Comparison of ENCODE assay signal across 18 cellular contexts in the genomic region with DNA sequence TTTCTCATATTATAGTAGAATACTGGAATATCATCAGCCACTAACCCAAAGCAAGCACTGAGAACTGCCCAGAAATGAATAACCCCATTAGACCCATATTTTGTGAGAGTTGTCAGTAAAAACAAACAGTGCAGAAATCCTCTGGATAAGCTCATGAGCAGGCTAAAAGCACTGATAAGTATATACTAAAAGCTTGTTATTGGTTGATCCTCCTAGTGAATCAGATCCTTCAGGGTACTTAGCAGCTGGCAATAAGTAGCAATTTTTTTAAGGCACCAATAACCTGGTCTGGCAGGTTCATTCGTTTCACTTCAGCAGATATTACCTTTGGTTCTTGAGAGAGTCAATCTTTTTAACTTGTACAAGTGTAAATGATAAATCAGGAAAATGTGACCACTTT. TPM values are rescaled to one million over a fixed set of nuclear protein-coding genes. Genes with fewer than 3 reads are reported as not detected.
DNase-seq lines count a peak whose midpoint lies in the region; ATAC-seq, FAIRE-seq and TF ChIP-seq lines count a peak whose summit lies in the region.
"Had no signal": no experiment of that assay in that cellular context is flagged by ENCODE, and none has a peak within 500 bp of the region (broad histone marks: within the 10 kb centered on the region; RNA-seq: fewer than 3 reads in every experiment).

No MANE protein-coding gene starts in this region.

- H2BK20ac ChIP-seq in H9 (ENCODE audit: low read depth, low read length, poor library complexity, severe bottlenecking) = no peak overlapping the region

- H3K56ac ChIP-seq in H9 (ENCODE audit: insufficient read length, low read depth, low read length) = no peak overlapping the region

- H2AK5ac ChIP-seq in H9 (ENCODE audit: insufficient read length, low read length) = no peak overlapping the region

- no peak overlapping the region for H3K23ac ChIP-seq in H9 (ENCODE audit: insufficient read length, low read depth, low read length)

- no peak overlapping the region for H4K5ac ChIP-seq in H9 (ENCODE audit: insufficient read length, low read depth, low read length)

- H3K4me3 ChIP-seq in astrocyte (ENCODE audit: insufficient read depth, low read depth, low read length) (peak overlapping the region; percentile 75), skeletal muscle satellite cell (ENCODE audit: low read length) (peak overlapping the region; percentile 77)
- H3K4me3 ChIP-seq: BLaER1 treated with 17β-estradiol and CSF1 and Interleukin-3, amounts not matched to agents 10 nM and 100 nM had no signal

- no peaks in the 10 kb centered on the region for H3K4me1 ChIP-seq in H9 (ENCODE audit: insufficient read depth, low read length)
- peaks cover 16% of the 10 kb centered on the region for H3K4me1 ChIP-seq in astrocyte (ENCODE audit: insufficient read depth, low read length)
- H3K4me1 ChIP-seq in skeletal muscle satellite cell (ENCODE audit: control insufficient read depth, insufficient read depth, low read length) = peaks cover 30% of the 10 kb centered on the region
- H3K4me1 ChIP-seq: BLaER1 treated with 17β-estradiol and CSF1 and Interleukin-3, amounts not matched to agents 10 nM and 100 nM had no signal

- no peak overlapping the region for H3K27ac Mint-ChIP-seq in H9
- peak overlapping the region; percentile 93 for H3K27ac Mint-ChIP-seq in astrocyte (ENCODE audit: unreplicated experiment)
- H3K27ac Mint-ChIP-seq: activated CD8-positive, alpha-beta memory T cell treated with anti-CD3 and anti-CD28 coated beads, Interleukin-2, amount 10 ng/mL, durations not matched to agents 7 days and 5 days; memory B cell had no signal

- H3K4ac ChIP-seq in H9 (ENCODE audit: low read depth, low read length) = no peak overlapping the region

- H3K9me3 ChIP-seq in H9 (ENCODE audit: control insufficient read depth, low read depth, low read length) (no peaks in the 10 kb centered on the region), astrocyte (ENCODE audit: insufficient read depth, low read depth, low read length) (no peaks in the 10 kb centered on the region), skeletal muscle satellite cell (replicated peaks; ENCODE audit: low read length) (no peaks in the 10 kb centered on the region)
- H3K9me3 ChIP-seq: BLaER1 treated with 17β-estradiol and CSF1 and Interleukin-3, amounts not matched to agents 10 nM and 100 nM had no signal

- H3K9me3 Mint-ChIP-seq in H9 (no peaks in the 10 kb centered on the region), astrocyte (ENCODE audit: unreplicated experiment) (no peaks in the 10 kb centered on the region)

- no peak overlapping the region for H2BK5ac ChIP-seq in H9 (ENCODE audit: insufficient read length, low read length)

- no peak overlapping the region for H4K8ac ChIP-seq in H9 (replicated peaks; ENCODE audit: insufficient read length, low read depth, low read length)

- H3K9ac ChIP-seq in H9 (ENCODE audit: extremely low read depth, insufficient read length, low read length) = no peak overlapping the region
- peak overlapping the region; percentile 95 for H3K9ac ChIP-seq in astrocyte (ENCODE audit: low read length)
- peak overlapping the region; percentile 88 for H3K9ac ChIP-seq in skeletal muscle satellite cell (ENCODE audit: low read depth, low read length)
- H3K9ac ChIP-seq: BLaER1 treated with 17β-estradiol and CSF1 and Interleukin-3, amounts not matched to agents 10 nM and 100 nM had no signal

- H3K23me2 ChIP-seq in H9 (ENCODE audit: insufficient read length, low read depth, low read length, poor library complexity, severe bottlenecking) = peaks cover 10% of the 10 kb centered on the region

- TF ChIP-seq CTCF in H9 (conservative IDR thresholded peaks at IDR 0.05) (no peak), astrocyte (IDR thresholded peaks at IDR 0.05; ENCODE audit: insufficient read depth, low read depth, low read length) (no peak)

- H3K27me3 Mint-ChIP-seq in H9 (ENCODE audit: low read depth) = no peaks in the 10 kb centered on the region; the same call in 1 of the 2 replicates
- H3K27me3 Mint-ChIP-seq in astrocyte (ENCODE audit: low read depth, unreplicated experiment) = no peaks in the 10 kb centered on the region
- H3K27me3 Mint-ChIP-seq: central memory CD8-positive, alpha-beta T cell; memory B cell had no signal

- H3T11ph ChIP-seq in H9 (ENCODE audit: low read length) = no peak overlapping the region

- H3K79me2 ChIP-seq in H9 (ENCODE audit: insufficient read depth, low read length) = no peaks in the 10 kb centered on the region
- peaks cover 41% of the 10 kb centered on the region for H3K79me2 ChIP-seq in astrocyte (ENCODE audit: insufficient read depth, low read length)

- no peak overlapping the region for H3K27ac ChIP-seq in H9 (ENCODE audit: insufficient read length, low read depth, low read length)
- H3K27ac ChIP-seq in astrocyte (ENCODE audit: low read depth, low read length) = peak overlapping the region; percentile 93
- H3K27ac ChIP-seq: BLaER1 treated with 17β-estradiol and CSF1 and Interleukin-3, amounts not matched to agents 10 nM and 100 nM; epithelial cell of prostate had no signal

- H3K4me2 ChIP-seq in H9 (ENCODE audit: insufficient read depth, insufficient read length, low read length) = peak overlapping the region; percentile 80
- peak overlapping the region; percentile 95 for H3K4me2 ChIP-seq in astrocyte (ENCODE audit: low read length)
- H3K4me2 ChIP-seq in skeletal muscle satellite cell (ENCODE audit: low read length) = peak overlapping the region; percentile 82
- H3K4me2 ChIP-seq: BLaER1 treated with 17β-estradiol and CSF1 and Interleukin-3, amounts not matched to agents 10 nM and 100 nM had no signal

- WGBS in H9 (ENCODE audit: extremely low coverage, insufficient read length, low lambda C conversion rate) = no CpG with 5 or more reads among the region's 1 CpG

- no peak overlapping the region for H2BK120ac ChIP-seq in H9 (ENCODE audit: low read depth, low read length, poor library complexity, severe bottlenecking)

- no peaks in the 10 kb centered on the region for H3K36me3 Mint-ChIP-seq in H9 (ENCODE audit: insufficient read depth in 1 of 3, low read depth in 3 of 3)
- H3K36me3 Mint-ChIP-seq in astrocyte (ENCODE audit: low read depth, unreplicated experiment) = no peaks in the 10 kb centered on the region
- H3K36me3 Mint-ChIP-seq: activated CD8-positive, alpha-beta memory T cell treated with anti-CD3 and anti-CD28 coated beads, Interleukin-2, amount 10 ng/mL, durations not matched to agents 7 days and 5 days; memory B cell had no signal

- H3K4me3 Mint-ChIP-seq in H9 (no peak overlapping the region), astrocyte (ENCODE audit: unreplicated experiment) (peak overlapping the region; percentile 94)
- H3K4me3 Mint-ChIP-seq: activated CD8-positive, alpha-beta memory T cell treated with anti-CD3 and anti-CD28 coated beads, Interleukin-2, amount 10 ng/mL, durations not matched to agents 7 days and 5 days; central memory CD8-positive, alpha-beta T cell; memory B cell had no signal

- H3K36me3 ChIP-seq in astrocyte (ENCODE audit: insufficient read depth, low read length) = no peaks in the 10 kb centered on the region
- H3K36me3 ChIP-seq in skeletal muscle satellite cell (ENCODE audit: insufficient read depth, low read length) = no peaks in the 10 kb centered on the region
- H3K36me3 ChIP-seq: BLaER1 treated with 17β-estradiol and CSF1 and Interleukin-3, amounts not matched to agents 10 nM and 100 nM had no signal

- ATAC-seq in GM21528 (IDR thresholded peaks at IDR 0.05; ENCODE audit: low FRiP score, unreplicated experiment) = no peak
- ATAC-seq: activated CD8-positive, alpha-beta memory T cell treated with anti-CD3 and anti-CD28 coated beads, Interleukin-2, amount 10 ng/mL, durations not matched to agents 7 days and 5 days had no signal

- no peak overlapping the region for H3K18ac ChIP-seq in H9 (ENCODE audit: insufficient read length, low read depth, low read length)

- H3K14ac ChIP-seq in H9 (ENCODE audit: insufficient read depth, low read length) = no peak overlapping the region

- no peaks in the 10 kb centered on the region for H3K27me3 ChIP-seq in H9 (ENCODE audit: insufficient read depth, low read length)
- H3K27me3 ChIP-seq in astrocyte (ENCODE audit: insufficient read depth, low read length) = no peaks in the 10 kb centered on the region
- no peaks in the 10 kb centered on the region for H3K27me3 ChIP-seq in skeletal muscle satellite cell (ENCODE audit: control insufficient read depth, insufficient read depth, low read length)
- H3K27me3 ChIP-seq: BLaER1 treated with 17β-estradiol and CSF1 and Interleukin-3, amounts not matched to agents 10 nM and 100 nM had no signal

- H2BK15ac ChIP-seq in H9 (ENCODE audit: low read depth, low read length) = no peak overlapping the region

- no peaks in the 10 kb centered on the region for H4K20me1 ChIP-seq in H9 (ENCODE audit: control insufficient read depth, insufficient read depth, insufficient read length)
- H4K20me1 ChIP-seq in astrocyte (ENCODE audit: insufficient read depth, low read length) = no peaks in the 10 kb centered on the region
- H4K20me1 ChIP-seq: BLaER1 treated with 17β-estradiol and CSF1 and Interleukin-3, amounts not matched to agents 10 nM and 100 nM had no signal

- no peak overlapping the region for H2BK12ac ChIP-seq in H9 (ENCODE audit: insufficient read length, low read depth, low read length)

- H3K79me1 ChIP-seq in H9 (ENCODE audit: insufficient read depth, low read depth, low read length, poor library complexity, severe bottlenecking) = no peaks in the 10 kb centered on the region

- DNase-seq in H9 (no peak), astrocyte (ENCODE audit: low read depth) (peak; percentile 66), iris pigment epithelial cell (ENCODE audit: low read depth) (peak; percentile 42), C1 segment of cervical spinal cord (lab: John Stamatoyannopoulos, UW) (no peak), Kasumi-1 (lab: John Stamatoyannopoulos, UW) (no peak), LoVo (ENCODE audit: low spot score) (no peak)
- DNase-seq: activated CD8-positive, alpha-beta memory T cell treated with anti-CD3 and anti-CD28 coated beads, Interleukin-2, amount 10 ng/mL, durations not matched to agents 7 days and 5 days; NCI-H187 treated with DMSO at 0.1 percent for 48 hours; NCI-H774; stimulated activated CD4-positive, alpha-beta T cell treated with anti-CD3 and anti-CD28 coated beads, Interleukin-1b, Interleukin-23, amount 100 ng/mL, for 48 hours had no signal

- H3K4me1 Mint-ChIP-seq in H9 (peaks cover 17 to 21% of the 10 kb centered on the region in 2 experiments), astrocyte (ENCODE audit: low read depth, unreplicated experiment) (peaks cover 35% of the 10 kb centered on the region)
- H3K4me1 Mint-ChIP-seq: activated CD8-positive, alpha-beta memory T cell treated with anti-CD3 and anti-CD28 coated beads, Interleukin-2, amount 10 ng/mL, durations not matched to agents 7 days and 5 days; central memory CD8-positive, alpha-beta T cell; memory B cell had no signal

- H2AFZ ChIP-seq in H9 (ENCODE audit: low read length) (no peak overlapping the region), astrocyte (ENCODE audit: low read depth, low read length) (no peak overlapping the region)

- no peak for FAIRE-seq in astrocyte (lab: Jason Lieb, UNC)
- FAIRE-seq: G401.6 had no signal

- H4K91ac ChIP-seq in H9 (ENCODE audit: insufficient read length, low read depth, low read length) = no peak overlapping the region

RNA-seq across cellular contexts. Expression of a gene that starts 1.2 kb away (rescaled TPM):
- total RNA-seq in H9 (2021) (2.3 and 3.0 TPM in 2 replicates), astrocyte (36.5 and 49.2 TPM in 2 replicates)
- total RNA-seq in skeletal muscle satellite cell (2012; rRNA removed) = 0.44 and 0.51 TPM in 2 replicates
- total RNA-seq: activated CD8-positive, alpha-beta memory T cell treated with anti-CD3 and anti-CD28 coated beads, Interleukin-2, amount 10 ng/mL, durations not matched to agents 7 days and 5 days; LHCN-M2 had no signal

Comparison
In these comparisons a context has a peak if more than half of its experiments do, and no peak if none do; other contexts are left out.
1. DNase-seq: peak in astrocyte (single experiment) and iris pigment epithelial cell (single experiment); none in H9 (single experiment), C1 segment of cervical spinal cord (0 of 14), Kasumi-1 (0 of 2) and LoVo (single experiment).
2. Peak in every context shown above with its lines, with median percentiles within 50 percentile points of each other: H3K4me2 ChIP-seq.